ENCODE assay signal across 1 cellular context in genomic region chr6:6689413-6690143, GRCh38.
TF ChIP-seq lines count a peak whose summit lies in the region.

No MANE protein-coding gene starts in this region.

TF ChIP-seq in GM23338, 12 proteins besides CTCF, POLR2A, EP300 and RAD21:
- TF ChIP-seq, protein P1, sequence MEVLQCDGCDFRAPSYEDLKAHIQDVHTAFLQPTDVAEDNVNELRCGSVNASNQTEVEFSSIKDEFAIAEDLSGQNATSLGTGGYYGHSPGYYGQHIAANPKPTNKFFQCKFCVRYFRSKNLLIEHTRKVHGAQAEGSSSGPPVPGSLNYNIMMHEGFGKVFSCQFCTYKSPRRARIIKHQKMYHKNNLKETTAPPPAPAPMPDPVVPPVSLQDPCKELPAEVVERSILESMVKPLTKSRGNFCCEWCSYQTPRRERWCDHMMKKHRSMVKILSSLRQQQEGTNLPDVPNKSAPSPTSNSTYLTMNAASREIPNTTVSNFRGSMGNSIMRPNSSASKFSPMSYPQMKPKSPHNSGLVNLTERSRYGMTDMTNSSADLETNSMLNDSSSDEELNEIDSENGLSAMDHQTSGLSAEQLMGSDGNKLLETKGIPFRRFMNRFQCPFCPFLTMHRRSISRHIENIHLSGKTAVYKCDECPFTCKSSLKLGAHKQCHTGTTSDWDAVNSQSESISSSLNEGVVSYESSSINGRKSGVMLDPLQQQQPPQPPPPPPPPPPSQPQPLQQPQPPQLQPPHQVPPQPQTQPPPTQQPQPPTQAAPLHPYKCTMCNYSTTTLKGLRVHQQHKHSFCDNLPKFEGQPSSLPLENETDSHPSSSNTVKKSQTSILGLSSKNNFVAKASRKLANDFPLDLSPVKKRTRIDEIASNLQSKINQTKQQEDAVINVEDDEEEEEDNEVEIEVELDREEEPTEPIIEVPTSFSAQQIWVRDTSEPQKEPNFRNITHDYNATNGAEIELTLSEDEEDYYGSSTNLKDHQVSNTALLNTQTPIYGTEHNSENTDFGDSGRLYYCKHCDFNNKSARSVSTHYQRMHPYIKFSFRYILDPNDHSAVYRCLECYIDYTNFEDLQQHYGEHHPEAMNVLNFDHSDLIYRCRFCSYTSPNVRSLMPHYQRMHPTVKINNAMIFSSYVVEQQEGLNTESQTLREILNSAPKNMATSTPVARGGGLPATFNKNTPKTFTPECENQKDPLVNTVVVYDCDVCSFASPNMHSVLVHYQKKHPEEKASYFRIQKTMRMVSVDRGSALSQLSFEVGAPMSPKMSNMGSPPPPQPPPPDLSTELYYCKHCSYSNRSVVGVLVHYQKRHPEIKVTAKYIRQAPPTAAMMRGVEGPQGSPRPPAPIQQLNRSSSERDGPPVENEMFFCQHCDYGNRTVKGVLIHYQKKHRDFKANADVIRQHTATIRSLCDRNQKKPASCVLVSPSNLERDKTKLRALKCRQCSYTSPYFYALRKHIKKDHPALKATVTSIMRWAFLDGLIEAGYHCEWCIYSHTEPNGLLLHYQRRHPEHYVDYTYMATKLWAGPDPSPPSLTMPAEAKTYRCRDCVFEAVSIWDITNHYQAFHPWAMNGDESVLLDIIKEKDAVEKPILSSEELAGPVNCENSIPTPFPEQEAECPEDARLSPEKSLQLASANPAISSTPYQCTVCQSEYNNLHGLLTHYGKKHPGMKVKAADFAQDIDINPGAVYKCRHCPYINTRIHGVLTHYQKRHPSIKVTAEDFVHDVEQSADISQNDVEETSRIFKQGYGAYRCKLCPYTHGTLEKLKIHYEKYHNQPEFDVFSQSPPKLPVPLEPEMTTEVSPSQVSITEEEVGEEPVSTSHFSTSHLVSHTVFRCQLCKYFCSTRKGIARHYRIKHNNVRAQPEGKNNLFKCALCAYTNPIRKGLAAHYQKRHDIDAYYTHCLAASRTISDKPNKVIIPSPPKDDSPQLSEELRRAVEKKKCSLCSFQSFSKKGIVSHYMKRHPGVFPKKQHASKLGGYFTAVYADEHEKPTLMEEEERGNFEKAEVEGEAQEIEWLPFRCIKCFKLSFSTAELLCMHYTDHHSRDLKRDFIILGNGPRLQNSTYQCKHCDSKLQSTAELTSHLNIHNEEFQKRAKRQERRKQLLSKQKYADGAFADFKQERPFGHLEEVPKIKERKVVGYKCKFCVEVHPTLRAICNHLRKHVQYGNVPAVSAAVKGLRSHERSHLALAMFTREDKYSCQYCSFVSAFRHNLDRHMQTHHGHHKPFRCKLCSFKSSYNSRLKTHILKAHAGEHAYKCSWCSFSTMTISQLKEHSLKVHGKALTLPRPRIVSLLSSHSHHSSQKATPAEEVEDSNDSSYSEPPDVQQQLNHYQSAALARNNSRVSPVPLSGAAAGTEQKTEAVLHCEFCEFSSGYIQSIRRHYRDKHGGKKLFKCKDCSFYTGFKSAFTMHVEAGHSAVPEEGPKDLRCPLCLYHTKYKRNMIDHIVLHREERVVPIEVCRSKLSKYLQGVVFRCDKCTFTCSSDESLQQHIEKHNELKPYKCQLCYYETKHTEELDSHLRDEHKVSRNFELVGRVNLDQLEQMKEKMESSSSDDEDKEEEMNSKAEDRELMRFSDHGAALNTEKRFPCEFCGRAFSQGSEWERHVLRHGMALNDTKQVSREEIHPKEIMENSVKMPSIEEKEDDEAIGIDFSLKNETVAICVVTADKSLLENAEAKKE (CRISPR knock-in tag; IDR thresholded peaks at IDR 0.05) = no peak
- TF ChIP-seq ZNF331 (CRISPR knock-in tag; IDR thresholded peaks at IDR 0.05; ENCODE audit: low read depth) (no peak), CREB1 (CRISPR knock-in tag; IDR thresholded peaks at IDR 0.05; ENCODE audit: low read depth) (no peak), STAT1 (IDR thresholded peaks at IDR 0.05; ENCODE audit: unreplicated experiment) (no peak), POLR2AphosphoS5 (IDR thresholded peaks at IDR 0.05; ENCODE audit: low read depth) (no peak), ZNF114 (CRISPR knock-in tag; IDR thresholded peaks at IDR 0.05) (no peak), EZH2 (IDR thresholded peaks at IDR 0.05; ENCODE audit: low read depth, unreplicated experiment) (no peak)
- TF ChIP-seq, protein P2, sequence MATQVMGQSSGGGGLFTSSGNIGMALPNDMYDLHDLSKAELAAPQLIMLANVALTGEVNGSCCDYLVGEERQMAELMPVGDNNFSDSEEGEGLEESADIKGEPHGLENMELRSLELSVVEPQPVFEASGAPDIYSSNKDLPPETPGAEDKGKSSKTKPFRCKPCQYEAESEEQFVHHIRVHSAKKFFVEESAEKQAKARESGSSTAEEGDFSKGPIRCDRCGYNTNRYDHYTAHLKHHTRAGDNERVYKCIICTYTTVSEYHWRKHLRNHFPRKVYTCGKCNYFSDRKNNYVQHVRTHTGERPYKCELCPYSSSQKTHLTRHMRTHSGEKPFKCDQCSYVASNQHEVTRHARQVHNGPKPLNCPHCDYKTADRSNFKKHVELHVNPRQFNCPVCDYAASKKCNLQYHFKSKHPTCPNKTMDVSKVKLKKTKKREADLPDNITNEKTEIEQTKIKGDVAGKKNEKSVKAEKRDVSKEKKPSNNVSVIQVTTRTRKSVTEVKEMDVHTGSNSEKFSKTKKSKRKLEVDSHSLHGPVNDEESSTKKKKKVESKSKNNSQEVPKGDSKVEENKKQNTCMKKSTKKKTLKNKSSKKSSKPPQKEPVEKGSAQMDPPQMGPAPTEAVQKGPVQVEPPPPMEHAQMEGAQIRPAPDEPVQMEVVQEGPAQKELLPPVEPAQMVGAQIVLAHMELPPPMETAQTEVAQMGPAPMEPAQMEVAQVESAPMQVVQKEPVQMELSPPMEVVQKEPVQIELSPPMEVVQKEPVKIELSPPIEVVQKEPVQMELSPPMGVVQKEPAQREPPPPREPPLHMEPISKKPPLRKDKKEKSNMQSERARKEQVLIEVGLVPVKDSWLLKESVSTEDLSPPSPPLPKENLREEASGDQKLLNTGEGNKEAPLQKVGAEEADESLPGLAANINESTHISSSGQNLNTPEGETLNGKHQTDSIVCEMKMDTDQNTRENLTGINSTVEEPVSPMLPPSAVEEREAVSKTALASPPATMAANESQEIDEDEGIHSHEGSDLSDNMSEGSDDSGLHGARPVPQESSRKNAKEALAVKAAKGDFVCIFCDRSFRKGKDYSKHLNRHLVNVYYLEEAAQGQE (IDR thresholded peaks at IDR 0.05; ENCODE audit: unreplicated experiment) = no peak
TF ChIP-seq in GM23338: peak in this region for 0.
